In genomic region chr6:127366281-127367022, GRCh38 we compare ENCODE assay signal across 13 cellular contexts. TPM values are rescaled to one million over a fixed set of nuclear protein-coding genes. Genes with fewer than 3 reads are reported as not detected.
A peak's percentile ranks its signal among the peaks of the same experiment; 100 is the strongest.
DNase-seq lines count a peak whose midpoint lies in the region; ATAC-seq and TF ChIP-seq lines count a peak whose summit lies in the region.
"Had no signal": no experiment of that assay in that cellular context is flagged by ENCODE, and none has a peak within 500 bp of the region (broad histone marks: within the 10 kb centered on the region; RNA-seq: fewer than 3 reads in every experiment).

No MANE protein-coding gene starts in this region.

- intact Hi-C loops in MCF 10A (cut with micrococcal nuclease): loop anchor here (1.0 kb wide), 1 partner anchor 23 kb away; the partner anchor contains the start of gene ECHDC1
- intact Hi-C loops in breast epithelium (cut with DNase I; ENCODE audit: low total_unique reads): no loop called here
- intact Hi-C loops in right cardiac atrium (cut with DNase I): no loop called here
- intact Hi-C loops in upper lobe of right lung (cut with DNase I): no loop called here
- intact Hi-C loops in CD4-positive, alpha-beta memory T cell (cut with micrococcal nuclease): no loop called here

- TF ChIP-seq CTCF in MCF 10A (IDR thresholded peaks at IDR 0.05; ENCODE audit: unreplicated experiment): no peak
- TF ChIP-seq CTCF in breast epithelium (IDR thresholded peaks at IDR 0.05): no peak
- no peak for TF ChIP-seq CTCF in upper lobe of right lung (IDR thresholded peaks at IDR 0.05)

- H3K4me1 ChIP-seq in breast epithelium (no peaks in the 10 kb centered on the region), right cardiac atrium (ENCODE audit: control insufficient read depth, insufficient read depth, low read length) (no peaks in the 10 kb centered on the region), upper lobe of right lung (no peaks in the 10 kb centered on the region)
- H3K4me1 ChIP-seq in CD4-positive, alpha-beta memory T cell (ENCODE audit: insufficient read depth, low read length): no peaks in the 10 kb centered on the region
- H3K4me1 ChIP-seq: BLaER1 had no signal

- TF ChIP-seq POLR2A in breast epithelium (IDR thresholded peaks at IDR 0.05): no peak

- peak overlapping the region; percentile 47 for H3K4me3 Mint-ChIP-seq in MCF 10A (ENCODE audit: unreplicated experiment)
- no peak overlapping the region for H3K4me3 Mint-ChIP-seq in CD4-positive, alpha-beta memory T cell
- H3K4me3 Mint-ChIP-seq: nephron; stimulated activated naive CD8-positive, alpha-beta T cell treated with anti-CD3 and anti-CD28 coated beads, Interleukin-15, Interleukin-2, amounts not matched to agents 100 ng/mL and 50 ng/mL, for 24 hours had no signal

- POLR2A ChIA-PET in MCF 10A (lab: Yijun Ruan, JAX): interaction anchor here (0.6 to 3.1 kb wide), 15 partner anchors 10 to 738 kb away, joined by 3 to 18 read pairs (median 4); partner anchors contain the start of gene ECHDC1
- POLR2A ChIA-PET in CD4-positive, alpha-beta memory T cell (lab: Charles Lee; ENCODE audit: partially characterized antibody): no interaction called here

- WGBS in right cardiac atrium: 39% methylated on average over 5 of the region's 5 CpGs

- H3K27ac ChIP-seq in breast epithelium (no peak overlapping the region), right cardiac atrium (ENCODE audit: low read length) (no peak overlapping the region), upper lobe of right lung (no peak overlapping the region)
- no peak overlapping the region for H3K27ac ChIP-seq in CD4-positive, alpha-beta memory T cell (ENCODE audit: low read depth, low read length)
- H3K27ac ChIP-seq: BLaER1, VCaP had no signal

- H3K27me3 ChIP-seq in breast epithelium (no peaks in the 10 kb centered on the region), right cardiac atrium (ENCODE audit: control insufficient read depth, insufficient read depth) (no peaks in the 10 kb centered on the region), upper lobe of right lung (no peaks in the 10 kb centered on the region)
- no peaks in the 10 kb centered on the region for H3K27me3 ChIP-seq in CD4-positive, alpha-beta memory T cell (ENCODE audit: insufficient read depth, low read length)
- H3K27me3 ChIP-seq: BLaER1 had no signal

- ATAC-seq in right cardiac atrium: peak; percentile 62 to 65
- ATAC-seq in upper lobe of right lung: peak; percentile 75
- ATAC-seq in HG03565 (IDR thresholded peaks at IDR 0.05; ENCODE audit: unreplicated experiment): no peak
- no peak for ATAC-seq in HG03175 (IDR thresholded peaks at IDR 0.05; ENCODE audit: unreplicated experiment)

- peak overlapping the region; percentile 95 for H3K27ac Mint-ChIP-seq in MCF 10A (ENCODE audit: low read depth, unreplicated experiment)
- no peak overlapping the region for H3K27ac Mint-ChIP-seq in CD4-positive, alpha-beta memory T cell
- H3K27ac Mint-ChIP-seq: nephron; stimulated activated naive CD8-positive, alpha-beta T cell treated with anti-CD3 and anti-CD28 coated beads, Interleukin-15, Interleukin-2, amounts not matched to agents 100 ng/mL and 50 ng/mL, for 24 hours had no signal

- H3K4me3 ChIP-seq in breast epithelium (no peak overlapping the region), right cardiac atrium (ENCODE audit: low read length) (no peak overlapping the region), upper lobe of right lung (no peak overlapping the region)
- no peak overlapping the region for H3K4me3 ChIP-seq in CD4-positive, alpha-beta memory T cell (ENCODE audit: low read length in 2 of 2)
- H3K4me3 ChIP-seq: BLaER1 had no signal

- H3K27me3 Mint-ChIP-seq in MCF 10A (ENCODE audit: insufficient read depth, unreplicated experiment): no peaks in the 10 kb centered on the region
- H3K27me3 Mint-ChIP-seq in CD4-positive, alpha-beta memory T cell: peaks cover 0 to 4% of the 10 kb centered on the region in 2 donors
- H3K27me3 Mint-ChIP-seq: stimulated activated naive CD8-positive, alpha-beta T cell treated with anti-CD3 and anti-CD28 coated beads, Interleukin-15, Interleukin-2, amounts not matched to agents 100 ng/mL and 50 ng/mL, for 24 hours had no signal

- CTCF ChIA-PET in MCF 10A (lab: Yijun Ruan, JAX): interaction anchor here (0.7 to 0.8 kb wide), 2 partner anchors 24 to 52 kb away, joined by 4 to 7 read pairs; no protein-coding TSS in a partner anchor
- CTCF ChIA-PET in CD4-positive, alpha-beta memory T cell (lab: Charles Lee; ENCODE audit: partially characterized antibody): no interaction called here

- no TSS peak for BruUV-seq in MCF 10A (replicated peaks; lab: Mats Ljungman, UMichigan)

- H3K9me3 Mint-ChIP-seq in MCF 10A (ENCODE audit: unreplicated experiment): peaks cover 31% of the 10 kb centered on the region
- H3K9me3 Mint-ChIP-seq in CD4-positive, alpha-beta memory T cell: peaks cover 0 to 5% (median 2%) of the 10 kb centered on the region in 8 donors

- H3K36me3 ChIP-seq in breast epithelium: no peaks in the 10 kb centered on the region
- H3K36me3 ChIP-seq in upper lobe of right lung: no peaks in the 10 kb centered on the region
- no peaks in the 10 kb centered on the region for H3K36me3 ChIP-seq in CD4-positive, alpha-beta memory T cell (ENCODE audit: insufficient read depth, low read length)

- peaks cover 0 to 26% of the 10 kb centered on the region in 2 donors for H3K9me3 ChIP-seq in breast epithelium
- H3K9me3 ChIP-seq in right cardiac atrium (ENCODE audit: control insufficient read depth, low read length): no peaks in the 10 kb centered on the region
- H3K9me3 ChIP-seq in upper lobe of right lung: peaks cover 1% of the 10 kb centered on the region
- no peaks in the 10 kb centered on the region for H3K9me3 ChIP-seq in CD4-positive, alpha-beta memory T cell (ENCODE audit: control insufficient read depth in 1 of 2, low read length in 2 of 2)

- peak; percentile 99 for DNase-seq in MCF 10A (ENCODE audit: unreplicated experiment)
- no peak for DNase-seq in breast epithelium (ENCODE audit: low spot score in 2 of 2)
- peak; percentile 33 for DNase-seq in SW480 (ENCODE audit: low spot score)
- peak in 1 of 3 donors; percentile 24 for DNase-seq in right cardiac atrium
- no peak for DNase-seq in upper lobe of right lung
- DNase-seq in CD4-positive, alpha-beta memory T cell: no peak
- DNase-seq: cortex of kidney had no signal

- no peaks in the 10 kb centered on the region for H3K36me3 Mint-ChIP-seq in MCF 10A (ENCODE audit: insufficient read depth, unreplicated experiment)
- H3K36me3 Mint-ChIP-seq in CD4-positive, alpha-beta memory T cell: no peaks in the 10 kb centered on the region

- H3K4me1 Mint-ChIP-seq in MCF 10A (ENCODE audit: insufficient read depth, unreplicated experiment): peaks cover 19% of the 10 kb centered on the region
- H3K4me1 Mint-ChIP-seq in CD4-positive, alpha-beta memory T cell: no peaks in the 10 kb centered on the region
- H3K4me1 Mint-ChIP-seq: nephron had no signal

RNA-seq across cellular contexts. Expression of gene ECHDC1, which starts 23.0 kb away (rescaled TPM):
- total RNA-seq in MCF 10A (2022) (60.4 and 70.7 TPM in 2 replicates), breast epithelium (10 to 100 TPM; 56.7 to 93.7 (median 82.2) TPM), right cardiac atrium (10 to 100 TPM; 32.9 to 40.5 (median 36.0) TPM), upper lobe of right lung (105 TPM)
- polyA plus RNA-seq in right cardiac atrium: 31.9 TPM
- 10 to 100 TPM; 35.5 to 39.3 TPM for total RNA-seq in CD4-positive, alpha-beta memory T cell
- polyA plus RNA-seq in CD4-positive, alpha-beta memory T cell: 10 to 100 TPM; 58.7 to 68.0 TPM

Comparison
In these comparisons a context has a peak if more than half of its experiments do, and no peak if none do; other contexts are left out.
1. DNase-seq: peak in MCF 10A (single experiment) and SW480 (single experiment); none in breast epithelium (0 of 2), upper lobe of right lung (single experiment) and CD4-positive, alpha-beta memory T cell (0 of 5).
2. ATAC-seq: peak in right cardiac atrium (2 of 2) and upper lobe of right lung (single experiment); none in HG03565 (single experiment) and HG03175 (single experiment).